23 cellular contexts compared by ENCODE assay signal in genomic region chr10:125866421-125867029, GRCh38. TPM values are rescaled to one million over a fixed set of nuclear protein-coding genes. Genes with fewer than 3 reads are reported as not detected.
DNase-seq lines count a peak whose midpoint lies in the region; ATAC-seq, FAIRE-seq and TF ChIP-seq lines count a peak whose summit lies in the region.
"Had no signal": no experiment of that assay in that cellular context is flagged by ENCODE, and none has a peak within 500 bp of the region (broad histone marks: within the 10 kb centered on the region; RNA-seq: fewer than 3 reads in every experiment).

No MANE protein-coding gene starts in this region.

- no peaks in the 10 kb centered on the region for H3K27me3 Mint-ChIP-seq in stimulated activated memory B cell treated with anti-CD40 and anti-IgM and Interleukin-4, amounts not matched to agents 10 μg/mL and 1 μg/mL and 100 μg/mL, for 72 hours
- H3K27me3 Mint-ChIP-seq: CD8-positive, alpha-beta memory T cell had no signal

- H3K79me2 ChIP-seq in mammary epithelial cell (ENCODE audit: insufficient read depth, low read length) (no peaks in the 10 kb centered on the region), keratinocyte (ENCODE audit: control insufficient read depth, insufficient read depth, low read length) (no peaks in the 10 kb centered on the region)

- H3K4me3 Mint-ChIP-seq in stimulated activated effector memory CD8-positive, alpha-beta T cell treated with anti-CD3 and anti-CD28 coated beads, Interleukin-12 subunit alpha, Interleukin-12 subunit beta, amount 100 ng/mL, for 72 hours: no peak overlapping the region
- no peak overlapping the region for H3K4me3 Mint-ChIP-seq in stimulated activated memory B cell treated with anti-CD40 and anti-IgM and Interleukin-4, amounts not matched to agents 10 μg/mL and 1 μg/mL and 100 μg/mL, for 72 hours
- H3K4me3 Mint-ChIP-seq: CD8-positive, alpha-beta memory T cell had no signal

- no peak overlapping the region for H3K27ac Mint-ChIP-seq in stimulated activated effector memory CD8-positive, alpha-beta T cell treated with anti-CD3 and anti-CD28 coated beads, Interleukin-12 subunit alpha, Interleukin-12 subunit beta, amount 100 ng/mL, for 72 hours
- no peak overlapping the region for H3K27ac Mint-ChIP-seq in stimulated activated memory B cell treated with anti-CD40 and anti-IgM and Interleukin-4, amounts not matched to agents 10 μg/mL and 1 μg/mL and 100 μg/mL, for 72 hours

- DNase-seq in mammary epithelial cell (peak; percentile 60), keratinocyte (ENCODE audit: low read depth, low spot score) (peak; percentile 46), C1 segment of cervical spinal cord (lab: John Stamatoyannopoulos, UW) (no peak)
- no peak for DNase-seq in stimulated activated effector memory CD8-positive, alpha-beta T cell treated with anti-CD3 and anti-CD28 coated beads, Interleukin-12 subunit alpha, Interleukin-12 subunit beta, amount 100 ng/mL, for 72 hours (ENCODE audit: low spot score in 2 of 2)
- DNase-seq: CD8-positive, alpha-beta memory T cell; DMS53; EL; GM23248; NCI-H1105; NCI-H2081; NCI-H2171 treated with DMSO at 0.1 percent for 48 hours; NCI-H446; NCI-H69; SHP77 treated with DMSO at 0.1 percent for 48 hours had no signal

- peaks cover 8% of the 10 kb centered on the region for H3K4me1 ChIP-seq in HEK293 (ENCODE audit: control insufficient read depth, insufficient read depth, low read length)
- peaks cover 16% of the 10 kb centered on the region for H3K4me1 ChIP-seq in mammary epithelial cell (ENCODE audit: insufficient read depth, low read length)
- peaks cover 18% of the 10 kb centered on the region for H3K4me1 ChIP-seq in keratinocyte (ENCODE audit: control insufficient read depth, extremely low read depth, insufficient read depth, low read length)
- H3K4me1 ChIP-seq: HAP-1 had no signal

- WGBS in mammary epithelial cell (ENCODE audit: low coverage, missing lambda C conversion rate): 83% methylated on average over 6 of the region's 7 CpGs

- H3K4me1 Mint-ChIP-seq in stimulated activated effector memory CD8-positive, alpha-beta T cell treated with anti-CD3 and anti-CD28 coated beads, Interleukin-12 subunit alpha, Interleukin-12 subunit beta, amount 100 ng/mL, for 72 hours: no peaks in the 10 kb centered on the region
- no peaks in the 10 kb centered on the region for H3K4me1 Mint-ChIP-seq in stimulated activated memory B cell treated with anti-CD40 and anti-IgM and Interleukin-4, amounts not matched to agents 10 μg/mL and 1 μg/mL and 100 μg/mL, for 72 hours
- H3K4me1 Mint-ChIP-seq: CD8-positive, alpha-beta memory T cell had no signal

- dilution Hi-C loops in mammary epithelial cell (cut with HindIII; ENCODE audit: low sequenced_read_pairs) (no loop called here), keratinocyte (cut with MboI; ENCODE audit: extremely low pct_ligation_motif_present, low sequenced_read_pairs) (no loop called here)

- FAIRE-seq in keratinocyte (lab: Jason Lieb, UNC): peak; percentile 77
- FAIRE-seq: GM12878, GM19239, K562 had no signal

- H3K4me3 ChIP-seq in HEK293 (ENCODE audit: low read depth, low read length) (no peak overlapping the region), mammary epithelial cell (replicated peaks in 1 of 3; ENCODE audit: insufficient read depth in 1 of 3, low read depth in 2 of 3, low read length in 3 of 3) (no peak overlapping the region), keratinocyte (ENCODE audit: control insufficient read depth in 2 of 3, extremely low read depth in 1 of 3, insufficient read depth in 2 of 3, low read depth in 1 of 3, low read length in 3 of 3) (peak overlapping the region in 1 of 3 experiments; percentile 21)
- H3K4me3 ChIP-seq: BLaER1 treated with 17β-estradiol and CSF1 and Interleukin-3, amounts not matched to agents 10 nM and 100 nM; GM12878; GM23248; HAP-1; K562 had no signal

- H3K27me3 ChIP-seq in mammary epithelial cell (ENCODE audit: insufficient read depth, low read length) (no peaks in the 10 kb centered on the region), keratinocyte (ENCODE audit: control insufficient read depth, extremely low read depth, insufficient read depth, low read length) (no peaks in the 10 kb centered on the region)
- H3K27me3 ChIP-seq: BLaER1 treated with 17β-estradiol and CSF1 and Interleukin-3, amounts not matched to agents 10 nM and 100 nM had no signal

- no peak overlapping the region for H3K9ac ChIP-seq in mammary epithelial cell (ENCODE audit: insufficient read depth, low read length)
- peak overlapping the region; percentile 6 for H3K9ac ChIP-seq in keratinocyte (ENCODE audit: control insufficient read depth, extremely low read depth, insufficient read depth, low read length)
- H3K9ac ChIP-seq: GM23248 had no signal

- peaks cover 21 to 27% of the 10 kb centered on the region in 2 experiments for H3K36me3 ChIP-seq in HEK293 (ENCODE audit: control insufficient read depth in 2 of 2, insufficient read depth in 1 of 2, low read length in 2 of 2)
- H3K36me3 ChIP-seq in mammary epithelial cell (ENCODE audit: insufficient read depth, low read length): peaks cover 5% of the 10 kb centered on the region
- H3K36me3 ChIP-seq in keratinocyte (ENCODE audit: control insufficient read depth in 2 of 2, extremely low read depth in 1 of 2, insufficient read depth in 2 of 2, low read length in 2 of 2): peaks cover 14% of the 10 kb centered on the region in 2 experiments
- H3K36me3 ChIP-seq: HAP-1 had no signal

- peak; percentile 34 for ATAC-seq in stimulated activated effector memory CD8-positive, alpha-beta T cell treated with anti-CD3 and anti-CD28 coated beads, Interleukin-12 subunit alpha, Interleukin-12 subunit beta, amount 100 ng/mL, for 72 hours
- ATAC-seq in HG03135 (IDR thresholded peaks at IDR 0.05; ENCODE audit: unreplicated experiment): no peak
- ATAC-seq in stimulated activated memory B cell treated with anti-CD40 and anti-IgM and Interleukin-4, amounts not matched to agents 10 μg/mL and 1 μg/mL and 100 μg/mL, for 72 hours: no peak
- ATAC-seq: GM12878, K562, Panc1 had no signal

- H3K9me3 ChIP-seq in HEK293 (ENCODE audit: control insufficient read depth, insufficient read depth, low read depth, low read length): no peaks in the 10 kb centered on the region
- no peaks in the 10 kb centered on the region for H3K9me3 ChIP-seq in mammary epithelial cell (replicated peaks; ENCODE audit: insufficient read depth, low read length)
- H3K9me3 ChIP-seq in keratinocyte (ENCODE audit: control insufficient read depth, low read depth, low read length): no peaks in the 10 kb centered on the region
- H3K9me3 ChIP-seq: BLaER1 treated with 17β-estradiol and CSF1 and Interleukin-3, amounts not matched to agents 10 nM and 100 nM; HAP-1 had no signal

- H3K36me3 Mint-ChIP-seq in stimulated activated effector memory CD8-positive, alpha-beta T cell treated with anti-CD3 and anti-CD28 coated beads, Interleukin-12 subunit alpha, Interleukin-12 subunit beta, amount 100 ng/mL, for 72 hours: peaks cover 21% of the 10 kb centered on the region
- H3K36me3 Mint-ChIP-seq in stimulated activated memory B cell treated with anti-CD40 and anti-IgM and Interleukin-4, amounts not matched to agents 10 μg/mL and 1 μg/mL and 100 μg/mL, for 72 hours: peaks cover 14% of the 10 kb centered on the region

- CTCF ChIA-PET in HEK293 (lab: Yijun Ruan, JAX) (interaction anchor here (0.8 to 1.4 kb wide), 2 partner anchors 16 to 1163 kb away, joined by 6 read pairs; no protein-coding TSS in a partner anchor), mammary epithelial cell (lab: Charles Lee; ENCODE audit: low non-redundant PET) (no interaction called here)

- no peak overlapping the region for H3K27ac ChIP-seq in HEK293 (ENCODE audit: extremely low read depth, low read depth, low read length)
- peak overlapping the region; percentile 12 for H3K27ac ChIP-seq in mammary epithelial cell (ENCODE audit: insufficient read depth, low read depth, low read length)
- H3K27ac ChIP-seq in keratinocyte (ENCODE audit: control insufficient read depth, insufficient read depth, low read length): peak overlapping the region; percentile 2
- H3K27ac ChIP-seq: BLaER1 treated with 17β-estradiol and CSF1 and Interleukin-3, amounts not matched to agents 10 nM and 100 nM; GM23248 had no signal

- TF ChIP-seq CTCF in HEK293 (tag by site-specific recombination; IDR thresholded peaks at IDR 0.05) (no peak), mammary epithelial cell (conservative IDR thresholded peaks at IDR 0.05 in 1 of 2, IDR thresholded peaks at IDR 0.05 in 1 of 2; ENCODE audit: extremely low read depth in 1 of 2, insufficient read depth in 1 of 2, low read depth in 1 of 2, low read length in 2 of 2) (no peak), keratinocyte (optimal IDR thresholded peaks at IDR 0.05 in 1 of 3, IDR thresholded peaks at IDR 0.05 in 1 of 3, conservative IDR thresholded peaks at IDR 0.05 in 1 of 3; ENCODE audit: extremely low read depth in 1 of 3, insufficient read depth in 2 of 3, low read length in 3 of 3) (no peak)

- intact Hi-C loops in mammary epithelial cell (cut with micrococcal nuclease): loop anchor here (5.0 kb wide), 2 partner anchors 226 to 436 kb away; no protein-coding TSS in a partner anchor

- peak overlapping the region; percentile 53 for H3K4me2 ChIP-seq in mammary epithelial cell (ENCODE audit: insufficient read depth, low read depth, low read length)
- peak overlapping the region; percentile 56 for H3K4me2 ChIP-seq in keratinocyte (ENCODE audit: control insufficient read depth, extremely low read depth, insufficient read depth, low read depth, low read length)

- in situ Hi-C loops in mammary epithelial cell (cut with MboI; ENCODE audit: low sequenced_read_pairs in 2 of 2): no loop called here

- H4K20me1 ChIP-seq in mammary epithelial cell (ENCODE audit: insufficient read depth, low read length) (no peaks in the 10 kb centered on the region), keratinocyte (ENCODE audit: control insufficient read depth, extremely low read depth, insufficient read depth, low read length) (no peaks in the 10 kb centered on the region)

- POLR2A ChIA-PET in HEK293 (lab: Yijun Ruan, JAX): no interaction called here

- H3K9me3 Mint-ChIP-seq in stimulated activated effector memory CD8-positive, alpha-beta T cell treated with anti-CD3 and anti-CD28 coated beads, Interleukin-12 subunit alpha, Interleukin-12 subunit beta, amount 100 ng/mL, for 72 hours: no peaks in the 10 kb centered on the region
- H3K9me3 Mint-ChIP-seq in stimulated activated memory B cell treated with anti-CD40 and anti-IgM and Interleukin-4, amounts not matched to agents 10 μg/mL and 1 μg/mL and 100 μg/mL, for 72 hours: no peaks in the 10 kb centered on the region
- H3K9me3 Mint-ChIP-seq: CD8-positive, alpha-beta memory T cell had no signal

- H2AFZ ChIP-seq in mammary epithelial cell (ENCODE audit: low read depth, low read length) (no peak overlapping the region), keratinocyte (ENCODE audit: control insufficient read depth, low read length) (no peak overlapping the region)
- H2AFZ ChIP-seq: GM23248 had no signal

- no peaks in the 10 kb centered on the region for H3K9me1 ChIP-seq in keratinocyte (ENCODE audit: control insufficient read depth, extremely low read depth, insufficient read depth, low read length)

- BruUV-seq in mammary epithelial cell (replicated peaks; lab: Mats Ljungman, UMichigan): no TSS peak

RNA-seq across cellular contexts. Expression of gene DHX32, which starts 14.6 kb away (rescaled TPM):
- 10 to 100 TPM; 46.4 to 53.7 TPM for total RNA-seq in mammary epithelial cell
- polyA plus RNA-seq in mammary epithelial cell (31.8 TPM), keratinocyte (37.8 to 48.3 TPM (median 46.7 TPM) in 3 replicates)
- polyA minus RNA-seq in mammary epithelial cell (45.5 TPM), keratinocyte (10.7 to 64.3 TPM (median 49.7 TPM) in 3 replicates)
- 50.1 TPM for polyA plus RNA-seq in keratinocyte (2011; ENCODE audit: low read depth)
- polyA plus RNA-seq in keratinocyte (2011; cell fraction: cytosol; rRNA removed): 27.1 and 51.3 TPM in 2 replicates
- polyA plus RNA-seq in keratinocyte (2011; cell fraction: nucleus; rRNA removed): 51.3 and 53.9 TPM in 2 replicates
- polyA plus RNA-seq in keratinocyte (2012; ENCODE audit: low replicate concordance): 27.2 and 35.4 TPM in 2 replicates
- polyA minus RNA-seq in keratinocyte (2011; cell fraction: cytosol; rRNA and poly(A)+ RNA removed): 40.1 TPM
- polyA minus RNA-seq in keratinocyte (2011; cell fraction: nucleus; rRNA and poly(A)+ RNA removed): 24.5 and 46.8 TPM in 2 replicates

RNA-seq across cellular contexts. Expression of gene FANK1, which starts 29.8 kb away (rescaled TPM):
- 1 to 10 TPM; 3.4 to 6.2 TPM for total RNA-seq in mammary epithelial cell
- polyA plus RNA-seq in mammary epithelial cell: 3.1 TPM
- not detected for polyA minus RNA-seq in mammary epithelial cell
- 7.3 to 14.8 TPM (median 13.4 TPM) in 3 replicates for polyA plus RNA-seq in keratinocyte
- 10.9 TPM for polyA plus RNA-seq in keratinocyte (2011; ENCODE audit: low read depth)
- polyA plus RNA-seq in keratinocyte (2011; cell fraction: cytosol; rRNA removed): 12.1 and 14.5 TPM in 2 replicates
- polyA plus RNA-seq in keratinocyte (2011; cell fraction: nucleus; rRNA removed): 26.8 and 29.6 TPM in 2 replicates
- 5.7 and 9.0 TPM in 2 replicates for polyA plus RNA-seq in keratinocyte (2012; ENCODE audit: low replicate concordance)
- 1.4 to 16.5 TPM (median 7.6 TPM) in 3 replicates for polyA minus RNA-seq in keratinocyte
- 2.7 TPM for polyA minus RNA-seq in keratinocyte (2011; cell fraction: cytosol; rRNA and poly(A)+ RNA removed)
- 5.3 and 18.5 TPM in 2 replicates for polyA minus RNA-seq in keratinocyte (2011; cell fraction: nucleus; rRNA and poly(A)+ RNA removed)
- total RNA-seq: GM12878 had no signal
- polyA plus RNA-seq: CD8-positive, alpha-beta memory T cell had no signal

RNA-seq across cellular contexts. Expression of gene BCCIP, which starts 43.2 kb away (rescaled TPM):
- 10 to 100 TPM; 21.2 to 74.4 TPM for total RNA-seq in mammary epithelial cell
- polyA plus RNA-seq in mammary epithelial cell: 44.1 TPM
- 21.2 TPM for polyA minus RNA-seq in mammary epithelial cell
- polyA plus RNA-seq in keratinocyte: 41.9 to 102 TPM (median 76.1 TPM) in 3 replicates
- polyA plus RNA-seq in keratinocyte (2011; ENCODE audit: low read depth): 148 TPM
- 55.7 and 84.2 TPM in 2 replicates for polyA plus RNA-seq in keratinocyte (2011; cell fraction: cytosol; rRNA removed)
- 29.5 and 47.8 TPM in 2 replicates for polyA plus RNA-seq in keratinocyte (2011; cell fraction: nucleus; rRNA removed)
- polyA plus RNA-seq in keratinocyte (2012; ENCODE audit: low replicate concordance): 55.9 and 89.4 TPM in 2 replicates
- polyA minus RNA-seq in keratinocyte: 1.6 to 27.0 TPM (median 10.7 TPM) in 3 replicates
- polyA minus RNA-seq in keratinocyte (2011; cell fraction: cytosol; rRNA and poly(A)+ RNA removed): 39.3 TPM
- 10.9 and 15.0 TPM in 2 replicates for polyA minus RNA-seq in keratinocyte (2011; cell fraction: nucleus; rRNA and poly(A)+ RNA removed)

RNA-seq across cellular contexts. Expression of gene UROS, which starts 43.5 kb away (rescaled TPM):
- total RNA-seq in mammary epithelial cell: 10 to 100 TPM; 55.8 to 63.7 TPM
- 42.7 TPM for polyA plus RNA-seq in mammary epithelial cell
- 24.8 TPM for polyA minus RNA-seq in mammary epithelial cell
- polyA plus RNA-seq in keratinocyte: 40.0 to 46.7 TPM (median 40.1 TPM) in 3 replicates
- polyA plus RNA-seq in keratinocyte (2011; ENCODE audit: low read depth): 13.0 TPM
- 46.5 and 51.3 TPM in 2 replicates for polyA plus RNA-seq in keratinocyte (2011; cell fraction: cytosol; rRNA removed)
- 39.6 and 41.3 TPM in 2 replicates for polyA plus RNA-seq in keratinocyte (2011; cell fraction: nucleus; rRNA removed)
- polyA plus RNA-seq in keratinocyte (2012; ENCODE audit: low replicate concordance): 19.9 and 45.8 TPM in 2 replicates
- 15.5 to 41.2 TPM (median 33.4 TPM) in 3 replicates for polyA minus RNA-seq in keratinocyte
- polyA minus RNA-seq in keratinocyte (2011; cell fraction: cytosol; rRNA and poly(A)+ RNA removed): 49.9 TPM
- polyA minus RNA-seq in keratinocyte (2011; cell fraction: nucleus; rRNA and poly(A)+ RNA removed): 17.9 and 28.9 TPM in 2 replicates

Comparison
In these comparisons a context has a peak if more than half of its experiments do, and no peak if none do; other contexts are left out.
1. DNase-seq: peak in mammary epithelial cell (single experiment) and keratinocyte (single experiment); none in stimulated activated effector memory CD8-positive, alpha-beta T cell treated with anti-CD3 and anti-CD28 coated beads, Interleukin-12 subunit alpha, Interleukin-12 subunit beta, amount 100 ng/mL, for 72 hours (0 of 2) and C1 segment of cervical spinal cord (0 of 14).